Comparison of ENCODE assay signal across 28 cellular contexts in the genomic region with DNA sequence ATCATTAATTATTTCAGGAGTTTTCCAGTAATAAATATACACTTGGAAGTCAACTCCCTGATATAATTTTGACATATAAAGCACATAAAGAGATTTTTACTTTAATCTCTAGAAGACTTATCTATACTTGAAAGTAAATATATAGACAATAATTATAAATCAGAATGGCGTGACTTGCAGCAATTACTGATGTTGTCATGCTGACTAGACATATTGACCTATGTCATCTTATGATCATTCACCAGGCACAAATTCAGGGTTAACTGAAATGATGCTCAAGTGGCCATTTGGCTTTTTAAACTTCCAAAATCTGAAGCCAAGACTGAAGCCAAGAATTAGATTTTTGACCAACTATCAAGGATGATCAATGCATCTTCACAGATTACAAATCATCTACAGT.
"Had no signal": no experiment of that assay in that cellular context is flagged by ENCODE, and none has a peak within 500 bp of the region (broad histone marks: within the 10 kb centered on the region; RNA-seq: fewer than 3 reads in every experiment).

No MANE protein-coding gene starts in this region.

- H3K36me3 ChIP-seq: neural progenitor cell, ovary, spleen, stomach, thoracic aorta, thyroid gland, tibial nerve, upper lobe of left lung, vagina had no signal

- ATAC-seq: natural killer cell; psoas muscle; right cardiac atrium; sciatic nerve; stimulated activated memory B cell treated with anti-CD40 and anti-IgM and Interleukin-4, amounts not matched to agents 10 μg/mL and 1 μg/mL and 100 μg/mL, for 72 hours; stimulated activated naive CD8-positive, alpha-beta T cell treated with anti-CD3 and anti-CD28 coated beads, Interleukin-15, Interleukin-2, amounts not matched to agents 100 U/mL and 50 U/mL, for 24 hours had no signal

- H3K4me1 Mint-ChIP-seq: natural killer cell; nephron; neural progenitor cell; stimulated activated memory B cell treated with anti-CD40 and anti-IgM and Interleukin-4, amounts not matched to agents 10 μg/mL and 1 μg/mL and 100 μg/mL, for 72 hours had no signal

- H2AFZ ChIP-seq: neural progenitor cell, parathyroid adenoma had no signal

- H3K9me3 Mint-ChIP-seq: natural killer cell; nephron; neural progenitor cell; stimulated activated memory B cell treated with anti-CD40 and anti-IgM and Interleukin-4, amounts not matched to agents 10 μg/mL and 1 μg/mL and 100 μg/mL, for 72 hours had no signal

- H3K27ac ChIP-seq: neural progenitor cell, ovary, parathyroid adenoma, psoas muscle, skin epidermis, spleen, stomach, thoracic aorta, thyroid gland, tibial nerve, upper lobe of left lung, vagina had no signal

- H3K27me3 ChIP-seq: neural progenitor cell, ovary, stomach, thyroid gland, tibial nerve, upper lobe of left lung, vagina had no signal

- H3K4me3 ChIP-seq: neural progenitor cell, ovary, psoas muscle, skin epidermis, smooth muscle cell, spleen, stomach, thoracic aorta, thyroid gland, tibial nerve, upper lobe of left lung, vagina had no signal

- H3K4me1 ChIP-seq: neural progenitor cell, parathyroid adenoma, psoas muscle, spleen, thyroid gland, tibial nerve, upper lobe of left lung, vagina had no signal

- FAIRE-seq: urothelium cell line had no signal

- H3K9ac ChIP-seq: neural progenitor cell, parathyroid adenoma had no signal

- H3K79me2 ChIP-seq: parathyroid adenoma had no signal

- H3K27ac Mint-ChIP-seq: natural killer cell; nephron; neural progenitor cell; progenitor cell of endocrine pancreas; stimulated activated memory B cell treated with anti-CD40 and anti-IgM and Interleukin-4, amounts not matched to agents 10 μg/mL and 1 μg/mL and 100 μg/mL, for 72 hours had no signal

- H3K9me3 ChIP-seq: ovary, psoas muscle, spleen, stomach, thoracic aorta, thyroid gland, tibial nerve, upper lobe of left lung, vagina had no signal

- DNase-seq: natural killer cell; occipital lobe; ovary; psoas muscle; right cardiac atrium; spleen; stimulated activated CD4-positive, alpha-beta T cell treated with anti-CD3 and anti-CD28 coated beads, Interleukin-12 subunit alpha, Interleukin-12 subunit beta, amount 100 ng/mL, for 4 hours; stimulated activated CD4-positive, alpha-beta T cell treated with anti-CD3 and anti-CD28 coated beads, Interleukin-1b, Interleukin-23, amount 100 ng/mL, for 48 hours; stimulated activated CD4-positive, alpha-beta T cell treated with anti-CD3 and anti-CD28 coated beads, Interleukin-4, amount 100 ng/mL, for 1 hour; stimulated activated CD4-positive, alpha-beta T cell treated with anti-CD3 and anti-CD28 coated beads, Interleukin-4, amount 100 ng/mL, for 4 hours; stimulated activated CD8-positive, alpha-beta memory T cell treated with anti-CD3 and anti-CD28 coated beads, Interleukin-4, amount 100 ng/mL, for 48 hours; stimulated activated naive CD4-positive, alpha-beta T cell; stimulated activated naive CD8-positive, alpha-beta T cell treated with anti-CD3 and anti-CD28 coated beads, Interleukin-15, Interleukin-2, amounts not matched to agents 100 U/mL and 50 U/mL, for 24 hours; stomach; thyroid gland; upper lobe of left lung had no signal

- H3K4me2 ChIP-seq: smooth muscle cell had no signal

- H3K4me3 Mint-ChIP-seq: natural killer cell; nephron; neural progenitor cell; stimulated activated memory B cell treated with anti-CD40 and anti-IgM and Interleukin-4, amounts not matched to agents 10 μg/mL and 1 μg/mL and 100 μg/mL, for 72 hours had no signal
